Comparison of ENCODE assay signal across 13 cellular contexts in genomic region chr18:28735731-28736130, GRCh38.
A peak's percentile ranks its signal among the peaks of the same experiment; 100 is the strongest.
DNase-seq lines count a peak whose midpoint lies in the region; ATAC-seq and TF ChIP-seq lines count a peak whose summit lies in the region.
"Had no signal": no experiment of that assay in that cellular context is flagged by ENCODE, and none has a peak within 500 bp of the region (broad histone marks: within the 10 kb centered on the region; RNA-seq: fewer than 3 reads in every experiment).

No MANE protein-coding gene starts in this region.

- no peak overlapping the region for H3K23ac ChIP-seq in trophoblast cell (ENCODE audit: low read length)

- DNase-seq in GM04504 (ENCODE audit: low read depth): peak; percentile 60
- DNase-seq in SK-N-MC (ENCODE audit: low read depth, low spot score): peak; percentile 5
- peak; percentile 97 for DNase-seq in fibroblast of the aortic adventitia (ENCODE audit: low read depth)
- peak; percentile 14 to 61 for DNase-seq in trophoblast cell
- no peak for DNase-seq in stimulated activated CD4-positive, alpha-beta T cell treated with anti-CD3 and anti-CD28 coated beads, Interleukin-2, amount 100 ng/mL, for 48 hours
- no peak for DNase-seq in activated CD4-positive, CD25-positive, alpha-beta regulatory T cell treated with anti-CD3 and anti-CD28 coated beads, Interleukin-2, amount 50 U/mL, for 72 hours
- no peak for DNase-seq in SHP77 treated with DMSO at 0.1 percent for 48 hours (lab: John Stamatoyannopoulos, UW)
- DNase-seq: aorta; DMS53; glutamatergic neuron; NCI-H524; stimulated activated CD4-positive, alpha-beta T cell treated with anti-CD3 and anti-CD28 coated beads, Interleukin-12 subunit alpha, Interleukin-12 subunit beta, amount 100 ng/mL, for 4 hours had no signal

- no peaks in the 10 kb centered on the region for H3K9me3 ChIP-seq in SK-N-MC (ENCODE audit: low read depth, low read length)
- no peaks in the 10 kb centered on the region for H3K9me3 ChIP-seq in trophoblast cell (ENCODE audit: insufficient read depth, low read depth, low read length)

- H3K36me3 ChIP-seq in SK-N-MC (ENCODE audit: insufficient read depth, low read length) (no peaks in the 10 kb centered on the region), trophoblast cell (ENCODE audit: control insufficient read depth in 1 of 2, insufficient read depth in 2 of 2, low read length in 2 of 2) (no peaks in the 10 kb centered on the region)

- H3K9ac ChIP-seq in SK-N-MC (ENCODE audit: insufficient read length): no peak overlapping the region
- H3K9ac ChIP-seq in trophoblast cell (ENCODE audit: low read length): no peak overlapping the region

- H2BK12ac ChIP-seq in trophoblast cell (ENCODE audit: low read length): no peak overlapping the region

- no peak for TF ChIP-seq CTCF in fibroblast of the aortic adventitia (IDR thresholded peaks at IDR 0.05; ENCODE audit: insufficient read depth, low read length)

- no peaks in the 10 kb centered on the region for H3K79me2 ChIP-seq in trophoblast cell (ENCODE audit: control insufficient read depth, insufficient read depth, low read length, poor library complexity)

- H3K4me3 ChIP-seq in SK-N-MC (no peak overlapping the region), fibroblast of the aortic adventitia (ENCODE audit: low read depth, low read length) (no peak overlapping the region), trophoblast cell (ENCODE audit: low read depth, low read length) (no peak overlapping the region)

- WGBS in trophoblast cell (ENCODE audit: extremely low coverage, insufficient coverage, insufficient read length): no CpG with 5 or more reads among the region's 2 CpGs

- no peak overlapping the region for H3K14ac ChIP-seq in trophoblast cell (ENCODE audit: low read length)

- no peak overlapping the region for H3K18ac ChIP-seq in trophoblast cell (ENCODE audit: low read length)

- no peak overlapping the region for H4K91ac ChIP-seq in trophoblast cell (ENCODE audit: low read depth, low read length)

- no peaks in the 10 kb centered on the region for H3K27me3 ChIP-seq in trophoblast cell (ENCODE audit: insufficient read depth, low read length)

- no peak overlapping the region for H3K4me2 ChIP-seq in trophoblast cell (ENCODE audit: low read length)

- ATAC-seq in HG03095 (IDR thresholded peaks at IDR 0.05; ENCODE audit: unreplicated experiment): no peak

- H3K4ac ChIP-seq in trophoblast cell (ENCODE audit: low read depth, low read length): no peak overlapping the region

- H2AFZ ChIP-seq in trophoblast cell (ENCODE audit: insufficient read depth, low read length, poor library complexity): no peak overlapping the region

- no peak overlapping the region for H4K8ac ChIP-seq in trophoblast cell (ENCODE audit: low read depth, low read length)

- H2AK5ac ChIP-seq in trophoblast cell (ENCODE audit: low read length): no peak overlapping the region

- no peak overlapping the region for H3K27ac ChIP-seq in SK-N-MC
- H3K27ac ChIP-seq in trophoblast cell (ENCODE audit: low read depth, low read length): no peak overlapping the region

- H4K12ac ChIP-seq in trophoblast cell (ENCODE audit: low read depth, low read length): no peak overlapping the region

- H2BK5ac ChIP-seq in trophoblast cell (ENCODE audit: low read depth, low read length, poor library complexity): no peak overlapping the region

- no peak overlapping the region for H2BK120ac ChIP-seq in trophoblast cell (ENCODE audit: insufficient read depth, low read length, poor library complexity)

- H3K4me1 ChIP-seq in trophoblast cell (ENCODE audit: control insufficient read depth in 1 of 2, insufficient read depth in 2 of 2, low read length in 2 of 2): no peaks in the 10 kb centered on the region

- H3K79me1 ChIP-seq in trophoblast cell (ENCODE audit: low read length): no peaks in the 10 kb centered on the region

Comparison
In these comparisons a context has a peak if more than half of its experiments do, and no peak if none do; other contexts are left out.
1. DNase-seq: peak in GM04504 (single experiment), SK-N-MC (single experiment), fibroblast of the aortic adventitia (single experiment) and trophoblast cell (2 of 2); none in stimulated activated CD4-positive, alpha-beta T cell treated with anti-CD3 and anti-CD28 coated beads, Interleukin-2, amount 100 ng/mL, for 48 hours (0 of 2), activated CD4-positive, CD25-positive, alpha-beta regulatory T cell treated with anti-CD3 and anti-CD28 coated beads, Interleukin-2, amount 50 U/mL, for 72 hours (single experiment) and SHP77 treated with DMSO at 0.1 percent for 48 hours (single experiment).